2 cellular contexts compared by ENCODE assay signal in the genomic region with DNA sequence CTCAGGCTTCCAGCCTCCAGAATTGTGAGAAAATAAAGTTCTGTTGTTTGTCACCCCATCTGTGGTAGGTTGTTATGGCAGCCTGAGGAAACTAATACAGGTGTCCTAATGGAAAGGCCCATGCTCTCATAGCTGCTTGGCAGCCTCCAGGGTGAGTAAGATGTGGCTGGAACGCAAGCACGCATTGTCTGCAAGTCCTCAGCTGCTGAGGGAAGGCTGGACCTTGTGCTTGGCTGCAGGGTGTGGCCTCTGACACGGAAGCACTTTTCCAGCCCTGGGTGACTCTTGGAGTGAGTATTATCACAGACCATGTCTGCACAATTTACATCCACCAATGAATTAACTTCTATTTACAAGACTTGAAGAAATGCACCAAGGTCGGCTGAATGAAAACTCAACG.
TF ChIP-seq lines count a peak whose summit lies in the region.

No MANE protein-coding gene starts in this region.

TF ChIP-seq in A549, 52 proteins besides CTCF, POLR2A, EP300 and RAD21:
- TF ChIP-seq, protein P1, sequence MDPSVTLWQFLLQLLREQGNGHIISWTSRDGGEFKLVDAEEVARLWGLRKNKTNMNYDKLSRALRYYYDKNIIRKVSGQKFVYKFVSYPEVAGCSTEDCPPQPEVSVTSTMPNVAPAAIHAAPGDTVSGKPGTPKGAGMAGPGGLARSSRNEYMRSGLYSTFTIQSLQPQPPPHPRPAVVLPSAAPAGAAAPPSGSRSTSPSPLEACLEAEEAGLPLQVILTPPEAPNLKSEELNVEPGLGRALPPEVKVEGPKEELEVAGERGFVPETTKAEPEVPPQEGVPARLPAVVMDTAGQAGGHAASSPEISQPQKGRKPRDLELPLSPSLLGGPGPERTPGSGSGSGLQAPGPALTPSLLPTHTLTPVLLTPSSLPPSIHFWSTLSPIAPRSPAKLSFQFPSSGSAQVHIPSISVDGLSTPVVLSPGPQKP (IDR thresholded peaks at IDR 0.05; ENCODE audit: low read depth, low read length): no peak
- TF ChIP-seq MAX (IDR thresholded peaks at IDR 0.05) (no peak), ZC3H11A (IDR thresholded peaks at IDR 0.05) (no peak), BHLHE40 (IDR thresholded peaks at IDR 0.05; ENCODE audit: low read depth, low read length) (no peak), HOXB13 (CRISPR knock-in tag; IDR thresholded peaks at IDR 0.05; ENCODE audit: low read depth) (no peak), KDM1A (IDR thresholded peaks at IDR 0.05; ENCODE audit: low read depth) (no peak), USF2 (IDR thresholded peaks at IDR 0.05) (no peak), JUN (IDR thresholded peaks at IDR 0.05) (no peak), MAZ (IDR thresholded peaks at IDR 0.05; ENCODE audit: borderline replicate concordance, low read depth, low read length) (no peak), ZFP36 (IDR thresholded peaks at IDR 0.05; ENCODE audit: borderline replicate concordance, partially characterized antibody) (no peak), NFE2L2 (conservative IDR thresholded peaks at IDR 0.05; ENCODE audit: low read length) (no peak), SMC3 (IDR thresholded peaks at IDR 0.05) (no peak), CBX8 (IDR thresholded peaks at IDR 0.05) (no peak), SREBF2 (IDR thresholded peaks at IDR 0.05) (no peak), ZSCAN20 (CRISPR knock-in tag; IDR thresholded peaks at IDR 0.05) (no peak), HOXB5 (CRISPR knock-in tag; IDR thresholded peaks at IDR 0.05) (no peak), CEBPB (IDR thresholded peaks at IDR 0.05) (no peak), MAFK (IDR thresholded peaks at IDR 0.05; ENCODE audit: partially characterized antibody) (no peak)
- TF ChIP-seq, protein P2, sequence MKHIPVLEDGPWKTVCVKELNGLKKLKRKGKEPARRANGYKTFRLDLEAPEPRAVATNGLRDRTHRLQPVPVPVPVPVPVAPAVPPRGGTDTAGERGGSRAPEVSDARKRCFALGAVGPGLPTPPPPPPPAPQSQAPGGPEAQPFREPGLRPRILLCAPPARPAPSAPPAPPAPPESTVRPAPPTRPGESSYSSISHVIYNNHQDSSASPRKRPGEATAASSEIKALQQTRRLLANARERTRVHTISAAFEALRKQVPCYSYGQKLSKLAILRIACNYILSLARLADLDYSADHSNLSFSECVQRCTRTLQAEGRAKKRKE (CRISPR knock-in tag; IDR thresholded peaks at IDR 0.05; ENCODE audit: low read depth): no peak

TF ChIP-seq in H1, 55 proteins besides CTCF, POLR2A, EP300 and RAD21:
- no peak for TF ChIP-seq CHD2 (IDR thresholded peaks at IDR 0.05; ENCODE audit: low read length)
- TF ChIP-seq CHD7 (IDR thresholded peaks at IDR 0.05; ENCODE audit: insufficient replicate concordance, low read length): no peak
- TF ChIP-seq EZH2 (IDR thresholded peaks at IDR 0.05; ENCODE audit: low read depth, low read length, severe bottlenecking): no peak
- no peak for TF ChIP-seq EGR1 (IDR thresholded peaks at IDR 0.05; ENCODE audit: borderline replicate concordance, low read depth, low read length)
- no peak for TF ChIP-seq TBP (IDR thresholded peaks at IDR 0.05; ENCODE audit: low read depth, low read length)
- TF ChIP-seq SIX5 (IDR thresholded peaks at IDR 0.05; ENCODE audit: low read depth, low read length): no peak
TF ChIP-seq in H1: peak in this region for 0.
